14 cellular contexts compared by ENCODE assay signal in genomic region chr7:30797294-30798040, GRCh38. TPM values are rescaled to one million over a fixed set of nuclear protein-coding genes. Genes with fewer than 3 reads are reported as not detected.
DNase-seq lines count a peak whose midpoint lies in the region; ATAC-seq, FAIRE-seq and TF ChIP-seq lines count a peak whose summit lies in the region.
"Had no signal": no experiment of that assay in that cellular context is flagged by ENCODE, and none has a peak within 500 bp of the region (broad histone marks: within the 10 kb centered on the region; RNA-seq: fewer than 3 reads in every experiment).

No MANE protein-coding gene starts in this region.

- TF ChIP-seq CTCF in left ventricle myocardium inferior (IDR thresholded peaks at IDR 0.05; ENCODE audit: borderline replicate concordance) (no peak), endothelial cell of umbilical vein (IDR thresholded peaks at IDR 0.05; ENCODE audit: extremely low read depth in 1 of 2, insufficient read depth in 1 of 2, low read depth in 1 of 2, low read length in 2 of 2) (no peak), vagina (IDR thresholded peaks at IDR 0.05) (no peak)

- peak overlapping the region; percentile 68 for H3K27ac ChIP-seq in left ventricle myocardium inferior (replicated peaks)
- H3K27ac ChIP-seq in endothelial cell of umbilical vein (ENCODE audit: insufficient read depth, low read depth, low read length), result no peak overlapping the region
- peak overlapping the region; percentile 61 for H3K27ac ChIP-seq in muscle layer of duodenum (ENCODE audit: low read length)
- H3K27ac ChIP-seq in vagina, result peak overlapping the region; percentile 4
- H3K27ac ChIP-seq: suprapubic skin, WERI-Rb-1 had no signal

- TF ChIP-seq POLR2A in endothelial cell of umbilical vein (IDR thresholded peaks at IDR 0.05; ENCODE audit: low read depth, low read length) (no peak), vagina (IDR thresholded peaks at IDR 0.05) (no peak)

- POLR2A ChIA-PET in endothelial cell of umbilical vein (lab: Charles Lee), result no interaction called here

- no peaks in the 10 kb centered on the region for H3K9me1 ChIP-seq in endothelial cell of umbilical vein (replicated peaks; ENCODE audit: control insufficient read depth, extremely low read depth, insufficient read depth, low read length)

- BruUV-seq in endothelial cell of umbilical vein (replicated peaks; lab: Mats Ljungman, UMichigan), result no TSS peak

- intact Hi-C loops in left ventricle myocardium inferior (cut with micrococcal nuclease), result no loop called here
- intact Hi-C loops in Right ventricle myocardium inferior (cut with DNase I), result no loop called here
- intact Hi-C loops in endothelial cell of umbilical vein (cut with micrococcal nuclease), result no loop called here
- intact Hi-C loops in vagina (cut with DNase I), result no loop called here

- no peaks in the 10 kb centered on the region for H4K20me1 ChIP-seq in endothelial cell of umbilical vein (replicated peaks; ENCODE audit: control insufficient read depth, extremely low read depth, insufficient read depth, low read length)

- DNase-seq in left ventricle myocardium inferior (no peak), Right ventricle myocardium inferior (ENCODE audit: missing footprints) (no peak), endothelial cell of umbilical vein (ENCODE audit: low read depth, low spot score) (peak; percentile 29), vagina (ENCODE audit: extremely low spot score in 2 of 2) (peak in 1 of 2 donors; percentile 37), hepatic stellate cell (ENCODE audit: low spot score) (no peak)
- no peak for DNase-seq in effector CD8-positive, alpha-beta T cell (lab: John Stamatoyannopoulos, UW)
- DNase-seq: activated effector memory CD4-positive, alpha-beta T cell treated with anti-CD3 and anti-CD28 coated beads, Interleukin-2, amount 50 U/mL, for 16 hours; midbrain; NCI-H446 treated with DMSO at 0.1 percent for 48 hours; OCI-M1; WERI-Rb-1 had no signal

- dilution Hi-C loops in endothelial cell of umbilical vein (cut with MboI; ENCODE audit: extremely low pct_ligation_motif_present, low sequenced_read_pairs), result no loop called here

- H3K4me2 ChIP-seq in endothelial cell of umbilical vein (ENCODE audit: insufficient read depth, low read length), result no peak overlapping the region

- H3K27me3 ChIP-seq in left ventricle myocardium inferior (ENCODE audit: low read depth) (no peaks in the 10 kb centered on the region), endothelial cell of umbilical vein (ENCODE audit: control insufficient read depth in 2 of 2, insufficient read depth in 2 of 2, low read length in 2 of 2) (no peaks in the 10 kb centered on the region), muscle layer of duodenum (ENCODE audit: low read depth, low read length) (no peaks in the 10 kb centered on the region), vagina (no peaks in the 10 kb centered on the region)
- H3K27me3 ChIP-seq: suprapubic skin had no signal

- no peaks in the 10 kb centered on the region for H3K79me2 ChIP-seq in endothelial cell of umbilical vein (ENCODE audit: control insufficient read depth, insufficient read depth, low read length)

- H3K9ac ChIP-seq in endothelial cell of umbilical vein (replicated peaks; ENCODE audit: extremely low read depth, insufficient read depth, low read length), result no peak overlapping the region

- FAIRE-seq in endothelial cell of umbilical vein (lab: Jason Lieb, UNC), result no peak

- no peak overlapping the region for H3K4me3 ChIP-seq in left ventricle myocardium inferior
- no peak overlapping the region for H3K4me3 ChIP-seq in endothelial cell of umbilical vein (replicated peaks in 1 of 3; ENCODE audit: insufficient read depth in 1 of 3, low read depth in 1 of 3, low read length in 3 of 3)
- no peak overlapping the region for H3K4me3 ChIP-seq in muscle layer of duodenum (ENCODE audit: low read depth in 1 of 2, low read length in 2 of 2)
- no peak overlapping the region for H3K4me3 ChIP-seq in vagina
- H3K4me3 ChIP-seq: suprapubic skin had no signal

- H3K4me1 ChIP-seq in left ventricle myocardium inferior (peaks cover 61% of the 10 kb centered on the region), endothelial cell of umbilical vein (ENCODE audit: control insufficient read depth, extremely low read depth, insufficient read depth, low read length) (peaks cover 46% of the 10 kb centered on the region), muscle layer of duodenum (ENCODE audit: control insufficient read depth in 1 of 2, insufficient read depth in 2 of 2, low read length in 2 of 2) (peaks cover 29 to 51% of the 10 kb centered on the region in 2 donors), vagina (peaks cover 57% of the 10 kb centered on the region)

- no peaks in the 10 kb centered on the region for H3K9me3 ChIP-seq in left ventricle myocardium inferior (replicated peaks)
- H3K9me3 ChIP-seq in endothelial cell of umbilical vein (replicated peaks; ENCODE audit: control insufficient read depth, insufficient read depth, low read length), result no peaks in the 10 kb centered on the region
- H3K9me3 ChIP-seq in muscle layer of duodenum (ENCODE audit: control insufficient read depth in 1 of 2, low read length in 2 of 2), result no peaks in the 10 kb centered on the region
- H3K9me3 ChIP-seq in vagina, result no peaks in the 10 kb centered on the region
- H3K9me3 ChIP-seq: suprapubic skin had no signal

- ATAC-seq in Right ventricle myocardium inferior (no peak), HG03571 (IDR thresholded peaks at IDR 0.05; ENCODE audit: unreplicated experiment) (no peak)

- H3K36me3 ChIP-seq in left ventricle myocardium inferior (peaks cover 11% of the 10 kb centered on the region), endothelial cell of umbilical vein (ENCODE audit: control insufficient read depth in 2 of 2, extremely low read depth in 1 of 2, insufficient read depth in 2 of 2, low read length in 2 of 2) (no peaks in the 10 kb centered on the region), muscle layer of duodenum (ENCODE audit: control insufficient read depth in 1 of 2, insufficient read depth in 2 of 2, low read length in 2 of 2) (no peaks in the 10 kb centered on the region), vagina (no peaks in the 10 kb centered on the region)
- H3K36me3 ChIP-seq: suprapubic skin, WERI-Rb-1 had no signal

- H2AFZ ChIP-seq in endothelial cell of umbilical vein (ENCODE audit: low read depth, low read length), result no peak overlapping the region

- CTCF ChIA-PET in endothelial cell of umbilical vein (lab: Charles Lee), result interaction anchor here (1.4 to 3.2 kb wide), 5 partner anchors 23 to 325 kb away, joined by 4 to 25 read pairs (median 11); no protein-coding TSS in a partner anchor

TF ChIP-seq in endothelial cell of umbilical vein, 7 proteins besides CTCF, POLR2A, EP300 and RAD21:
- TF ChIP-seq GATA2 (IDR thresholded peaks at IDR 0.05; ENCODE audit: insufficient read depth, insufficient read length, low read depth, low read length) (no peak), FOS (IDR thresholded peaks at IDR 0.05; ENCODE audit: borderline replicate concordance, insufficient read depth, low read length) (no peak), MAX (IDR thresholded peaks at IDR 0.05; ENCODE audit: insufficient read depth, insufficient read length) (no peak), JUN (IDR thresholded peaks at IDR 0.05; ENCODE audit: borderline replicate concordance, insufficient read depth, insufficient read length, low read depth) (no peak), EZH2 (IDR thresholded peaks at IDR 0.05; ENCODE audit: borderline replicate concordance, low read depth, low read length, severe bottlenecking) (no peak), POLR2AphosphoS5 (IDR thresholded peaks at IDR 0.05; ENCODE audit: insufficient read depth, low read depth, low read length) (no peak), MYC (IDR thresholded peaks at IDR 0.05; ENCODE audit: low read depth, low read length) (no peak)

RNA-seq across cellular contexts. Expression of gene MINDY4, which starts 26.2 kb away (rescaled TPM):
- total RNA-seq in left ventricle myocardium inferior (3.8 TPM), Right ventricle myocardium inferior (3.5 TPM), endothelial cell of umbilical vein (4.7 and 5.2 TPM in 2 replicates), vagina (10.3 TPM)
- polyA plus RNA-seq in endothelial cell of umbilical vein, result 2.2 and 2.3 TPM in 2 replicates
- 1.5 and 1.9 TPM in 2 replicates for polyA plus RNA-seq in endothelial cell of umbilical vein (2011; cell fraction: cytosol; rRNA removed)
- polyA plus RNA-seq in endothelial cell of umbilical vein (2011; cell fraction: nucleus; rRNA removed), result 8.1 TPM in 2 replicates
- 2.3 and 2.4 TPM in 2 replicates for polyA plus RNA-seq in endothelial cell of umbilical vein (2012)
- polyA minus RNA-seq in endothelial cell of umbilical vein, result 2.7 and 4.2 TPM in 2 replicates
- not detected for polyA minus RNA-seq in endothelial cell of umbilical vein (2011; cell fraction: cytosol; rRNA and poly(A)+ RNA removed)
- 6.9 and 7.8 TPM in 2 replicates for polyA minus RNA-seq in endothelial cell of umbilical vein (2011; cell fraction: nucleus; rRNA and poly(A)+ RNA removed)

RNA-seq across cellular contexts. Expression of gene INMT, which starts 45.5 kb away (rescaled TPM):
- total RNA-seq in left ventricle myocardium inferior (49.5 TPM), Right ventricle myocardium inferior (48.1 TPM), endothelial cell of umbilical vein (not detected in 2 replicates), vagina (5.6 TPM)
- polyA plus RNA-seq in endothelial cell of umbilical vein, result not detected in 2 replicates
- polyA plus RNA-seq in endothelial cell of umbilical vein (2011; cell fraction: cytosol; rRNA removed), result not detected in 2 replicates
- polyA plus RNA-seq in endothelial cell of umbilical vein (2011; cell fraction: nucleus; rRNA removed), result not detected in 2 replicates
- not detected in 2 replicates for polyA plus RNA-seq in endothelial cell of umbilical vein (2012)
- polyA minus RNA-seq in endothelial cell of umbilical vein, result 0.19 TPM in 1 of 2 replicates, not detected in the other
- polyA minus RNA-seq in endothelial cell of umbilical vein (2011; cell fraction: cytosol; rRNA and poly(A)+ RNA removed), result not detected
- polyA minus RNA-seq in endothelial cell of umbilical vein (2011; cell fraction: nucleus; rRNA and poly(A)+ RNA removed), result not detected in 2 replicates
